8 cellular contexts compared by ENCODE assay signal in the genomic region with DNA sequence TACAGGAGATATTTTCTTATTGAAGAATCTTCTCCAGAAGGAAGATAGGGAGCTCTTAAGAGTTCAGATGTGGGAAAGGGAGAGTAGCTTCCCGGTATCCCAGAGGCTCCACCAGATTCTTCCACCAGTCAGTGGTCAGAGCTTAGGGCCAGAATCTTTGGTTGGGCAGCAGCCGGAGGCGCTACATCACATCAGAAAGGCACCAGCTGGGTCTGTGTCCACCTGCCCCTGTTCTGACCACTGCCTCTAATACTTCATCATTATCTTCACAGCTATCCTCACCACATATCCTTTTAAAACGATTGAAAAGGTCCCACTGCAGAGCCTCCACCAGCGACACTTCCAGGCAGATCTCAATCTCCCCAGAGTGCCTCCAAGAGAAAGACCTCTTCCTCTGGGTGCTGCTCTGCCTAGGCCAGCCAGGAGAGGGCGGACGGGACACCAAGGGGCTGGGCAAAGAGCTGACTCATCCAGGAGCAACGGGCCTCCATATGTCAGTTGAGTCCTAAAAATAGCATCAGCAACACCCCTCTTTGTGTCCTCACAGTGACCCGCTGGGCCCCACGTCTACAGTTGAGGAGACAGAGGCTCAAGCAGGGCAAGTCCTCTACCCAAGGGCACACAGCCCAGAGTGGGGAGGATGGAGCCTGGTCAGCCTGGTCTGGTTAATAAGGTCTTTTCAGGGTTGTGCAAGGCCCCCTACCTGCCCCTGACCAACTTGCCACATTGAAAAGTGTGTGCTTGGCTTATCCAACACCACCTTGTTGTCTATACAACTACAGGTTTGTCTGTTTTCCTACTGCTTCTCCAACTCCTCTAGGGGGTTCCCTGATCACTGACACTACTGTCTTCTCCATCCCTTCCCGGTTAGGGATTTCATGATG.
DNase-seq lines count a peak whose midpoint lies in the region; ATAC-seq, FAIRE-seq and TF ChIP-seq lines count a peak whose summit lies in the region.

No MANE protein-coding gene starts in this region.

- no peak overlapping the region for H3K27ac Mint-ChIP-seq in astrocyte (ENCODE audit: unreplicated experiment)

- DNase-seq in Daoy (ENCODE audit: low read depth) = peak; percentile 83
- DNase-seq in H7 = peak; percentile 90
- DNase-seq in NCI-H524 treated with DMSO at 0.1 percent for 48 hours (lab: John Stamatoyannopoulos, UW) = peak; percentile 41
- DNase-seq in astrocyte (ENCODE audit: low read depth) = peak; percentile 79
- peak; percentile 38 for DNase-seq in kidney tubule cell (ENCODE audit: low spot score)
- no peak for DNase-seq in Peyer's patch

- H3K9me3 ChIP-seq in astrocyte (ENCODE audit: insufficient read depth, low read depth, low read length) = no peaks in the 10 kb centered on the region
- H3K9me3 ChIP-seq in Peyer's patch = no peaks in the 10 kb centered on the region

- H3K79me2 ChIP-seq in astrocyte (ENCODE audit: insufficient read depth, low read length) = no peaks in the 10 kb centered on the region

- H3K4me3 ChIP-seq in H7 (ENCODE audit: insufficient read depth, low read depth, low read length) (no peak overlapping the region), astrocyte (ENCODE audit: insufficient read depth, low read depth, low read length) (no peak overlapping the region), Peyer's patch (no peak overlapping the region)

- FAIRE-seq in astrocyte (lab: Jason Lieb, UNC) = no peak

- TF ChIP-seq CTCF in astrocyte (IDR thresholded peaks at IDR 0.05; ENCODE audit: insufficient read depth, low read depth, low read length) = peak; percentile 43
- TF ChIP-seq CTCF in Peyer's patch (IDR thresholded peaks at IDR 0.05) = no peak

- H4K20me1 ChIP-seq in astrocyte (ENCODE audit: insufficient read depth, low read length) = no peaks in the 10 kb centered on the region

- no peak for ATAC-seq in HG03432 (IDR thresholded peaks at IDR 0.05; ENCODE audit: unreplicated experiment)
- no peak for ATAC-seq in HG02763 (IDR thresholded peaks at IDR 0.05; ENCODE audit: unreplicated experiment)

- H3K9me3 Mint-ChIP-seq in astrocyte (ENCODE audit: unreplicated experiment) = no peaks in the 10 kb centered on the region

- no peak for TF ChIP-seq POLR2A in Peyer's patch (IDR thresholded peaks at IDR 0.05)

- H3K27me3 ChIP-seq in H7 (ENCODE audit: control insufficient read depth, insufficient read depth, low read length) (no peaks in the 10 kb centered on the region), astrocyte (ENCODE audit: insufficient read depth, low read length) (no peaks in the 10 kb centered on the region), Peyer's patch (no peaks in the 10 kb centered on the region)

- no peak overlapping the region for H3K27ac ChIP-seq in astrocyte (ENCODE audit: low read depth, low read length)
- no peak overlapping the region for H3K27ac ChIP-seq in Peyer's patch

- no peak overlapping the region for H3K9ac ChIP-seq in astrocyte (ENCODE audit: low read length)

- H3K4me1 Mint-ChIP-seq in astrocyte (ENCODE audit: low read depth, unreplicated experiment) = peaks cover 2% of the 10 kb centered on the region

- no peak overlapping the region for H3K4me3 Mint-ChIP-seq in astrocyte (ENCODE audit: unreplicated experiment)

- H3K4me1 ChIP-seq in astrocyte (ENCODE audit: insufficient read depth, low read length) (peaks cover 4% of the 10 kb centered on the region), Peyer's patch (no peaks in the 10 kb centered on the region)

- peaks cover 51% of the 10 kb centered on the region for H3K36me3 ChIP-seq in H7 (replicated peaks; ENCODE audit: control insufficient read depth, insufficient read depth, low read length)
- H3K36me3 ChIP-seq in astrocyte (ENCODE audit: insufficient read depth, low read length) = no peaks in the 10 kb centered on the region
- H3K36me3 ChIP-seq in Peyer's patch = no peaks in the 10 kb centered on the region

- peaks cover 3% of the 10 kb centered on the region for H3K27me3 Mint-ChIP-seq in astrocyte (ENCODE audit: low read depth, unreplicated experiment)

- H3K4me2 ChIP-seq in astrocyte (ENCODE audit: low read length) = peak overlapping the region; percentile 53

- H2AFZ ChIP-seq in astrocyte (ENCODE audit: low read depth, low read length) = peak overlapping the region; percentile 65

- H3K36me3 Mint-ChIP-seq in astrocyte (ENCODE audit: low read depth, unreplicated experiment) = no peaks in the 10 kb centered on the region

Comparison
In these comparisons a context has a peak if more than half of its experiments do, and no peak if none do; other contexts are left out.
1. DNase-seq: peak in Daoy (single experiment), H7 (single experiment), NCI-H524 treated with DMSO at 0.1 percent for 48 hours (single experiment), astrocyte (single experiment) and kidney tubule cell (single experiment); none in Peyer's patch (0 of 3).